ENCODE assay signal across 33 cellular contexts in genomic region chr15:82820128-82820527, GRCh38. TPM values are rescaled to one million over a fixed set of nuclear protein-coding genes. Genes with fewer than 3 reads are reported as not detected.
"Had no signal": no experiment of that assay in that cellular context is flagged by ENCODE, and none has a peak within 500 bp of the region (broad histone marks: within the 10 kb centered on the region; RNA-seq: fewer than 3 reads in every experiment).

No MANE protein-coding gene starts in this region.

- H3K27ac ChIP-seq: neural progenitor cell, ovary, psoas muscle, right lobe of liver, sigmoid colon, stomach, thoracic aorta, thyroid gland, tibial nerve, upper lobe of left lung, vagina had no signal

- H3K36me3 ChIP-seq: ovary had no signal

- H3K4me2 ChIP-seq: neural progenitor cell had no signal

- ATAC-seq: natural killer cell; psoas muscle; right cardiac atrium; right lobe of liver; stimulated activated effector memory CD8-positive, alpha-beta T cell treated with anti-CD3 and anti-CD28 coated beads, Interleukin-12 subunit alpha, Interleukin-12 subunit beta, amount 100 ng/mL, for 72 hours; stimulated activated naive B cell treated with anti-CD40 and anti-IgM and Interleukin-4, amounts not matched to agents 10 μg/mL and 1 μg/mL and 100 μg/mL, for 72 hours had no signal

- H3K4me3 Mint-ChIP-seq: natural killer cell; nephron; neural progenitor cell; stimulated activated effector memory CD8-positive, alpha-beta T cell treated with anti-CD3 and anti-CD28 coated beads, Interleukin-12 subunit alpha, Interleukin-12 subunit beta, amount 100 ng/mL, for 72 hours; stimulated activated naive B cell treated with anti-CD40 and anti-IgM and Interleukin-4, amounts not matched to agents 10 μg/mL and 1 μg/mL and 100 μg/mL, for 72 hours; stimulated activated naive CD8-positive, alpha-beta T cell treated with anti-CD3 and anti-CD28 coated beads, Interleukin-15, Interleukin-2, amounts not matched to agents 100 ng/mL and 50 ng/mL, for 24 hours had no signal

- H2AFZ ChIP-seq: neural progenitor cell had no signal

- DNase-seq: natural killer cell; occipital lobe; ovary; psoas muscle; right cardiac atrium; right lobe of liver; sigmoid colon; small intestine; stimulated activated CD4-positive, alpha-beta T cell treated with anti-CD3 and anti-CD28 coated beads, Interleukin-15, amount 100 ng/mL, for 24 hours; stimulated activated CD4-positive, alpha-beta T cell treated with anti-CD3 and anti-CD28 coated beads, Interleukin-2, amount 100 ng/mL, for 24 hours; stimulated activated CD4-positive, alpha-beta T cell treated with anti-CD3 and anti-CD28 coated beads, Interleukin-2, amount 100 ng/mL, for 48 hours; stimulated activated CD4-positive, alpha-beta T cell treated with anti-CD3 and anti-CD28 coated beads, Interleukin-4, amount 100 ng/mL, for 24 hours; stimulated activated naive B cell treated with anti-CD40 and anti-IgM and Interleukin-4, amounts not matched to agents 10 μg/mL and 1 μg/mL and 100 μg/mL, for 72 hours; stimulated activated naive CD4-positive, alpha-beta T cell treated with Interleukin-2 at 50 U/mL for 16 hours; stomach; thyroid gland; trophoblast cell; upper lobe of left lung had no signal

- H3K9me3 ChIP-seq: ovary, psoas muscle, right lobe of liver, sigmoid colon, stomach, thoracic aorta, thyroid gland, tibial nerve, upper lobe of left lung, vagina had no signal

- H3K9ac ChIP-seq: neural progenitor cell had no signal

- FAIRE-seq: small intestine, urothelium cell line had no signal

- H3K4me3 ChIP-seq: neural progenitor cell, ovary, psoas muscle, right lobe of liver, sigmoid colon, stomach, thoracic aorta, thyroid gland, tibial nerve, upper lobe of left lung, vagina had no signal

- H3K27me3 Mint-ChIP-seq: stimulated activated naive B cell treated with anti-CD40 and anti-IgM and Interleukin-4, amounts not matched to agents 10 μg/mL and 1 μg/mL and 100 μg/mL, for 72 hours; stimulated activated naive CD8-positive, alpha-beta T cell treated with anti-CD3 and anti-CD28 coated beads, Interleukin-15, Interleukin-2, amounts not matched to agents 100 ng/mL and 50 ng/mL, for 24 hours had no signal

- H3K4me1 Mint-ChIP-seq: nephron, neural progenitor cell had no signal

- H3K27me3 ChIP-seq: neural progenitor cell, ovary, right lobe of liver, sigmoid colon, stomach, thyroid gland, tibial nerve, upper lobe of left lung, vagina had no signal

- H3K27ac Mint-ChIP-seq: nephron; neural progenitor cell; stimulated activated effector memory CD8-positive, alpha-beta T cell treated with anti-CD3 and anti-CD28 coated beads, Interleukin-12 subunit alpha, Interleukin-12 subunit beta, amount 100 ng/mL, for 72 hours; stimulated activated naive CD8-positive, alpha-beta T cell treated with anti-CD3 and anti-CD28 coated beads, Interleukin-15, Interleukin-2, amounts not matched to agents 100 ng/mL and 50 ng/mL, for 24 hours had no signal

- H3K4me1 ChIP-seq: neural progenitor cell, right lobe of liver, sigmoid colon, thyroid gland, tibial nerve, vagina had no signal

RNA-seq across cellular contexts. Expression of gene FSD2, which starts 14.3 kb away (rescaled TPM):
- total RNA-seq: natural killer cell, osteoblast, posterior vena cava, renal cortical epithelial cell, right lobe of liver, sigmoid colon, subcutaneous adipose tissue, temporal lobe, thoracic aorta, ureter, vagina had no signal
- polyA plus RNA-seq: neural cell, sigmoid colon had no signal
